Comparison of ENCODE assay signal across 23 cellular contexts in genomic region chr7:108425876-108426275, GRCh38. TPM values are rescaled to one million over a fixed set of nuclear protein-coding genes. Genes with fewer than 3 reads are reported as not detected.
"Had no signal": no experiment of that assay in that cellular context is flagged by ENCODE, and none has a peak within 500 bp of the region (broad histone marks: within the 10 kb centered on the region; RNA-seq: fewer than 3 reads in every experiment).

No MANE protein-coding gene starts in this region.

- H3K27ac ChIP-seq: brain microvascular endothelial cell, sigmoid colon, thoracic aorta, vagina had no signal

- H3K9me3 ChIP-seq: sigmoid colon, thoracic aorta, vagina had no signal

- H3K36me3 ChIP-seq: brain microvascular endothelial cell, sigmoid colon, thoracic aorta, vagina had no signal

- H3K27ac Mint-ChIP-seq: activated B cell treated with CpG ODN at 0.5 μM for 24 hours; activated CD4-positive, alpha-beta memory T cell treated with anti-CD3 and anti-CD28 coated beads for 36 hours; activated CD4-positive, alpha-beta T cell treated with anti-CD3 and anti-CD28 coated beads for 36 hours; naive thymus-derived CD4-positive, alpha-beta T cell; progenitor cell of endocrine pancreas; stimulated activated naive B cell treated with anti-CD40 and anti-IgM and Interleukin-4, amounts not matched to agents 10 μg/mL and 1 μg/mL and 100 μg/mL, for 72 hours; T-helper 17 cell; type B pancreatic cell had no signal

- H3K27me3 Mint-ChIP-seq: progenitor cell of endocrine pancreas, type B pancreatic cell had no signal

- H3K4me1 Mint-ChIP-seq: central memory CD8-positive, alpha-beta T cell had no signal

- H3K4me3 Mint-ChIP-seq: activated B cell treated with CpG ODN at 0.5 μM for 24 hours; activated CD4-positive, alpha-beta memory T cell treated with anti-CD3 and anti-CD28 coated beads for 36 hours; activated CD4-positive, alpha-beta T cell treated with anti-CD3 and anti-CD28 coated beads for 36 hours; central memory CD8-positive, alpha-beta T cell; naive thymus-derived CD4-positive, alpha-beta T cell; stimulated activated naive B cell treated with anti-CD40 and anti-IgM and Interleukin-4, amounts not matched to agents 10 μg/mL and 1 μg/mL and 100 μg/mL, for 72 hours; T-helper 17 cell; type B pancreatic cell had no signal

- H3K9me3 Mint-ChIP-seq: activated B cell treated with CpG ODN at 0.5 μM for 24 hours; activated CD4-positive, alpha-beta memory T cell treated with anti-CD3 and anti-CD28 coated beads for 36 hours; central memory CD8-positive, alpha-beta T cell; naive thymus-derived CD4-positive, alpha-beta T cell; stimulated activated naive B cell treated with anti-CD40 and anti-IgM and Interleukin-4, amounts not matched to agents 10 μg/mL and 1 μg/mL and 100 μg/mL, for 72 hours; type B pancreatic cell had no signal

- ATAC-seq: activated CD4-positive, alpha-beta T cell treated with anti-CD3 and anti-CD28 coated beads for 36 hours; left lobe of liver; naive thymus-derived CD4-positive, alpha-beta T cell; stimulated activated naive B cell treated with anti-CD40 and anti-IgM and Interleukin-4, amounts not matched to agents 10 μg/mL and 1 μg/mL and 100 μg/mL, for 72 hours; T-helper 17 cell had no signal

- H3K4me3 ChIP-seq: dorsolateral prefrontal cortex, lung, sigmoid colon, thoracic aorta, vagina had no signal

- DNase-seq: activated B cell treated with CpG ODN at 0.5 μM for 24 hours; activated CD4-positive, alpha-beta memory T cell treated with anti-CD3 and anti-CD28 coated beads for 36 hours; activated CD4-positive, alpha-beta T cell treated with anti-CD3 and anti-CD28 coated beads for 36 hours; activated gamma-delta T cell; activated naive CD4-positive, alpha-beta T cell treated with anti-CD3 and anti-CD28 coated beads, Interleukin-2, amount 50 U/mL, for 16 hours; aorta; brain microvascular endothelial cell; dorsolateral prefrontal cortex; foreskin fibroblast; naive thymus-derived CD4-positive, alpha-beta T cell; retina; sigmoid colon; stimulated activated CD4-positive, alpha-beta T cell treated with anti-CD3 and anti-CD28 coated beads, Interleukin-2, amount 100 ng/mL, for 48 hours; stimulated activated CD8-positive, alpha-beta memory T cell treated with anti-CD3 and anti-CD28 coated beads, Interleukin-4, amount 100 ng/mL, for 48 hours; stimulated activated naive B cell treated with anti-CD40 and anti-IgM and Interleukin-4, amounts not matched to agents 10 μg/mL and 1 μg/mL and 100 μg/mL, for 72 hours; T-helper 17 cell had no signal

- H3K4me1 ChIP-seq: sigmoid colon, vagina had no signal

- H3K27me3 ChIP-seq: brain microvascular endothelial cell, dorsolateral prefrontal cortex, sigmoid colon, vagina had no signal

- H3K36me3 Mint-ChIP-seq: activated CD4-positive, alpha-beta memory T cell treated with anti-CD3 and anti-CD28 coated beads for 36 hours; stimulated activated naive B cell treated with anti-CD40 and anti-IgM and Interleukin-4, amounts not matched to agents 10 μg/mL and 1 μg/mL and 100 μg/mL, for 72 hours had no signal

RNA-seq across cellular contexts. Expression of gene NRCAM, which starts 30.4 kb away (rescaled TPM):
- total RNA-seq: T-helper 17 cell had no signal
